In genomic region chr12:121839993-121840761, GRCh38 we compare ENCODE assay signal across 1 cellular context.
A peak's percentile ranks its signal among the peaks of the same experiment; 100 is the strongest.
TF ChIP-seq lines count a peak whose summit lies in the region.

No MANE protein-coding gene starts in this region.

TF ChIP-seq in K562, 482 proteins besides CTCF, POLR2A, EP300 and RAD21 (continued from another document):
- TF ChIP-seq, protein P1, sequence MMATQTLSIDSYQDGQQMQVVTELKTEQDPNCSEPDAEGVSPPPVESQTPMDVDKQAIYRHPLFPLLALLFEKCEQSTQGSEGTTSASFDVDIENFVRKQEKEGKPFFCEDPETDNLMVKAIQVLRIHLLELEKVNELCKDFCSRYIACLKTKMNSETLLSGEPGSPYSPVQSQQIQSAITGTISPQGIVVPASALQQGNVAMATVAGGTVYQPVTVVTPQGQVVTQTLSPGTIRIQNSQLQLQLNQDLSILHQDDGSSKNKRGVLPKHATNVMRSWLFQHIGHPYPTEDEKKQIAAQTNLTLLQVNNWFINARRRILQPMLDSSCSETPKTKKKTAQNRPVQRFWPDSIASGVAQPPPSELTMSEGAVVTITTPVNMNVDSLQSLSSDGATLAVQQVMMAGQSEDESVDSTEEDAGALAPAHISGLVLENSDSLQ (IDR thresholded peaks at IDR 0.05), result no peak
- no peak for TF ChIP-seq NFIX (CRISPR knock-in tag; IDR thresholded peaks at IDR 0.05; ENCODE audit: low read depth)
- TF ChIP-seq SRSF1 (IDR thresholded peaks at IDR 0.05; ENCODE audit: low read depth, low read length), result no peak
- TF ChIP-seq ZFP30 (CRISPR knock-in tag; IDR thresholded peaks at IDR 0.05; ENCODE audit: borderline replicate concordance), result no peak
- TF ChIP-seq ATF3 (IDR thresholded peaks at IDR 0.05), result peak; percentile 33; the same call in 1 of the 2 replicates
- no peak for TF ChIP-seq ATF3 (CRISPR knock-in tag; conservative IDR thresholded peaks at IDR 0.05)
- no peak for TF ChIP-seq HMG20A (CRISPR knock-in tag; conservative IDR thresholded peaks at IDR 0.05)
- 0 out of 2 replicates have a peak, but pooled peaks have one; percentile 17 for TF ChIP-seq FOSL1 (tag; conservative IDR thresholded peaks at IDR 0.05)
- peak; percentile 88 for TF ChIP-seq ADNP (tag; IDR thresholded peaks at IDR 0.05)
